In genomic region chr6:43181942-43182860, GRCh38 we compare ENCODE assay signal across 8 cellular contexts. TPM values are rescaled to one million over a fixed set of nuclear protein-coding genes. Genes with fewer than 3 reads are reported as not detected.
A peak's percentile ranks its signal among the peaks of the same experiment; 100 is the strongest.
DNase-seq lines count a peak whose midpoint lies in the region; ATAC-seq and FAIRE-seq lines count a peak whose summit lies in the region.

Gene CUL9, plus strand, starts transcription at chr6:43182196. Its CDS starts 2,115 bp downstream, at chr6:43184311.

- H3K27me3 Mint-ChIP-seq in naive B cell: no peaks in the 10 kb centered on the region

- FAIRE-seq in RCC 7860 (lab: Jason Lieb, UNC): no peak

- peak within 1 kb of the TSS; percentile 83 to 96 (median 95) for H3K4me3 Mint-ChIP-seq in naive B cell

- H3K4me1 Mint-ChIP-seq in naive B cell: peaks cover 41 to 48% (median 45%) of the 10 kb centered on the region in 3 donors

- peaks cover 0 to 2% (median 0%) of the 10 kb centered on the region in 7 donors for H3K9me3 Mint-ChIP-seq in naive B cell

- peak within 1 kb of the TSS; percentile 49 to 98 (median 96) for H3K27ac Mint-ChIP-seq in naive B cell

- peaks cover 10 to 13% of the 10 kb centered on the region in 2 donors for H3K36me3 Mint-ChIP-seq in naive B cell

- DNase-seq in COLO829 (ENCODE audit: low spot score) (peak; percentile 65), HT-29 (ENCODE audit: low spot score) (peak; percentile 73), RCC 7860 (ENCODE audit: low spot score) (peak; percentile 46), fibroblast of gingiva (ENCODE audit: low read depth) (peak; percentile 73), naive B cell (peak; percentile 86)
- DNase-seq in activated T-helper 1 cell treated with anti-CD3 and anti-CD28 coated beads, Interleukin-2, amount 50 U/mL, for 16 hours (ENCODE audit: low read depth in 1 of 2, low spot score in 1 of 2): peak; percentile 49 to 65
- peak; percentile 72 to 73 for DNase-seq in stimulated activated CD8-positive, alpha-beta memory T cell treated with anti-CD3 and anti-CD28 coated beads, Interleukin-7, amount 100 ng/mL, for 48 hours (ENCODE audit: extremely low read depth in 1 of 2, low read depth in 1 of 2)

- ATAC-seq in GM19455 (IDR thresholded peaks at IDR 0.05; ENCODE audit: unreplicated experiment): peak; percentile 85
- peak; percentile 99 for ATAC-seq in naive B cell (ENCODE audit: low read depth in 2 of 2)

RNA-seq across cellular contexts. Expression of gene CUL9, which starts in this region (rescaled TPM):
- 13.5 and 17.2 TPM in 2 replicates for total RNA-seq in HT-29 (2014; rRNA removed; shearing (Covaris generic))
- polyA plus RNA-seq in naive B cell (ENCODE audit: low read depth in 6 of 6): 10 to 100 TPM in 3 of 6 donors, 1 to 10 TPM in 3; 1.2 to 16.5 (median 9.5) TPM

Comparison
In these comparisons a context has a peak if more than half of its experiments do, and no peak if none do; other contexts are left out.
1. Peak in every context shown above with its lines: DNase-seq and ATAC-seq.